7 cellular contexts compared by ENCODE assay signal in genomic region chr10:124369066-124369465, GRCh38.
"Had no signal": no experiment of that assay in that cellular context is flagged by ENCODE, and none has a peak within 500 bp of the region (broad histone marks: within the 10 kb centered on the region; RNA-seq: fewer than 3 reads in every experiment).

No MANE protein-coding gene starts in this region.

- H3K36me3 ChIP-seq: HAP-1 had no signal

- H3K4me1 ChIP-seq: HAP-1 had no signal

- H2AFZ ChIP-seq: GM23338 had no signal

- H3K9me3 ChIP-seq: HAP-1 had no signal

- H3K4me2 ChIP-seq: GM23338 had no signal

- H3K4me3 ChIP-seq: GM23338, HAP-1, K562 had no signal

- DNase-seq: H7, HFFc6, IMR-90, KG1 had no signal
